Comparison of ENCODE assay signal across 8 cellular contexts in the genomic region with DNA sequence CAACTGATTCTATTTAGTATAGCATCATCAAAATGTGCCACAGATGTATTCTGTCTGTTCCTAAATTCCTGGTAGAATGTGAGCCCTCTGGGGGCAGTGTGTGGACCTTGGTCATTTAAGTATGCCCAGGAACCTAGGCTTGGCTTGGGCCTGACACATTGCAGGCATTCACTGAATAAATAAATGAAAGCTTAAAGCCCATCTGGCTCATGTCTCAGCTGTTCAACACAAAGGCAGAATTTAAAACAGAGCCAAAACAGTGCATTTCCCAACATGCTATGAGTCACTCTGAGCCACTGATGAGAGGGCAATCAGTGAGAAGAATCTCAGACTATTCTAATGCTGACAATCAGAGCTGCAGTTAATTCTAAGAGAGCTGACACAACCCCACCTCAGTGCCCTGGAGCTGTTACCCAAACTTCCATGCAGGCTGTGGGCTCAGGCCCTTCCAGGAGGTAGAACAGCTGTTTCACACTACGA. TPM values are rescaled to one million over a fixed set of nuclear protein-coding genes. Genes with fewer than 3 reads are reported as not detected.
DNase-seq lines count a peak whose midpoint lies in the region; ATAC-seq and TF ChIP-seq lines count a peak whose summit lies in the region.

No MANE protein-coding gene starts in this region.

- H2AFZ ChIP-seq in smooth muscle cell (ENCODE audit: low read depth), result no peak overlapping the region

- H3K4me3 Mint-ChIP-seq in activated naive CD4-positive, alpha-beta T cell treated with anti-CD3 and anti-CD28 coated beads for 36 hours, result no peak overlapping the region

- H3F3A ChIP-seq in smooth muscle cell (ENCODE audit: low read depth), result peaks cover 20% of the 10 kb centered on the region

- H3K27me3 ChIP-seq in adrenal gland (no peaks in the 10 kb centered on the region), right atrium auricular region (no peaks in the 10 kb centered on the region), smooth muscle cell (ENCODE audit: low read depth) (no peaks in the 10 kb centered on the region), testis (no peaks in the 10 kb centered on the region)

- peaks cover 96% of the 10 kb centered on the region for H4K20me1 ChIP-seq in smooth muscle cell (ENCODE audit: low read depth)

- H3K27ac Mint-ChIP-seq in activated naive CD4-positive, alpha-beta T cell treated with anti-CD3 and anti-CD28 coated beads for 36 hours, result no peak overlapping the region

- intact Hi-C loops in activated naive CD4-positive, alpha-beta T cell treated with anti-CD3 and anti-CD28 coated beads for 36 hours (cut with micrococcal nuclease), result no loop called here
- intact Hi-C loops in adrenal gland (cut with DNase I) (no loop called here), testis (cut with DNase I; ENCODE audit: low total_unique reads) (no loop called here)

- H3K4me3 ChIP-seq in adrenal gland (no peak overlapping the region), right atrium auricular region (no peak overlapping the region), smooth muscle cell (no peak overlapping the region), testis (no peak overlapping the region)

- CTCF ChIA-PET in activated naive CD4-positive, alpha-beta T cell treated with anti-CD3 and anti-CD28 coated beads for 36 hours (lab: Charles Lee), result interaction anchor here (1.9 kb wide), 1 partner anchor 45 kb away, joined by 5 read pairs; no protein-coding TSS in a partner anchor

- peaks cover 76% of the 10 kb centered on the region for H3K79me2 ChIP-seq in smooth muscle cell (ENCODE audit: low read depth)

- H3K9me3 Mint-ChIP-seq in activated naive CD4-positive, alpha-beta T cell treated with anti-CD3 and anti-CD28 coated beads for 36 hours, result no peaks in the 10 kb centered on the region

- ATAC-seq in GM21717 (IDR thresholded peaks at IDR 0.05; ENCODE audit: unreplicated experiment), result no peak

- peak overlapping the region; percentile 16 for H3K9ac ChIP-seq in smooth muscle cell (ENCODE audit: low read depth)

- H3K27me3 Mint-ChIP-seq in activated naive CD4-positive, alpha-beta T cell treated with anti-CD3 and anti-CD28 coated beads for 36 hours (ENCODE audit: low read depth), result no peaks in the 10 kb centered on the region

- H3K4me2 ChIP-seq in smooth muscle cell, result peak overlapping the region; percentile 32

- H3K9me3 ChIP-seq in adrenal gland (replicated peaks in 1 of 3) (no peaks in the 10 kb centered on the region), right atrium auricular region (no peaks in the 10 kb centered on the region), smooth muscle cell (replicated peaks; ENCODE audit: low read depth) (no peaks in the 10 kb centered on the region), testis (no peaks in the 10 kb centered on the region)

- DNase-seq in activated naive CD4-positive, alpha-beta T cell treated with anti-CD3 and anti-CD28 coated beads for 36 hours, result peak; percentile 8
- no peak for DNase-seq in activated naive CD4-positive, alpha-beta T cell treated with Interleukin-2 at 50 U/mL for 16 hours
- DNase-seq in adrenal gland, result peak in 6 of 7 donors; percentile 66 to 85 (median 74)
- DNase-seq in right atrium auricular region (ENCODE audit: low spot score), result peak; percentile 76
- no peak for DNase-seq in smooth muscle cell (lab: John Stamatoyannopoulos, UW; ENCODE audit: unreplicated experiment)
- no peak for DNase-seq in NAMALWA (ENCODE audit: low spot score)
- no peak for DNase-seq in testis

- TF ChIP-seq CTCF in adrenal gland (IDR thresholded peaks at IDR 0.05) (no peak), right atrium auricular region (IDR thresholded peaks at IDR 0.05) (no peak), smooth muscle cell (IDR thresholded peaks at IDR 0.05; ENCODE audit: borderline replicate concordance, insufficient read depth, poor library complexity, severe bottlenecking) (no peak), testis (IDR thresholded peaks at IDR 0.05) (no peak)

- H3K36me3 ChIP-seq in adrenal gland (replicated peaks in 1 of 2) (no peaks in the 10 kb centered on the region), right atrium auricular region (no peaks in the 10 kb centered on the region), smooth muscle cell (ENCODE audit: low read depth) (no peaks in the 10 kb centered on the region), testis (ENCODE audit: low read depth, missing control alignments) (no peaks in the 10 kb centered on the region)

- H3K27ac ChIP-seq in adrenal gland (peak overlapping the region; percentile 84 to 95 (median 86)), right atrium auricular region (peak overlapping the region; percentile 64 to 86), smooth muscle cell (ENCODE audit: low read depth) (peak overlapping the region; percentile 84), testis (peak overlapping the region in 1 of 2 donors; percentile 16)

- H3K4me1 Mint-ChIP-seq in activated naive CD4-positive, alpha-beta T cell treated with anti-CD3 and anti-CD28 coated beads for 36 hours (ENCODE audit: low read depth), result peaks cover 22% of the 10 kb centered on the region

- TF ChIP-seq POLR2A in adrenal gland (IDR thresholded peaks at IDR 0.05), result peak; percentile 8 to 50
- TF ChIP-seq POLR2A in testis (IDR thresholded peaks at IDR 0.05), result no peak

- peaks cover 7% of the 10 kb centered on the region for H3K36me3 Mint-ChIP-seq in activated naive CD4-positive, alpha-beta T cell treated with anti-CD3 and anti-CD28 coated beads for 36 hours (ENCODE audit: low read depth)

- WGBS in adrenal gland, 4 donors, result 31 to 50% (median 41%) methylated on average over 1 of the region's 1 CpG
- WGBS in smooth muscle cell (ENCODE audit: low lambda C conversion rate), result 8% methylated on average over 1 of the region's 1 CpG
- whole genome bisulfite sequencing in testis, 2 donors, result 50 to 86% methylated on average over 1 of the region's 1 CpG

- peaks cover 31 to 44% of the 10 kb centered on the region in 2 donors for H3K4me1 ChIP-seq in adrenal gland (replicated peaks in 1 of 2)
- peaks cover 0 to 62% of the 10 kb centered on the region in 2 donors for H3K4me1 ChIP-seq in right atrium auricular region
- H3K4me1 ChIP-seq in smooth muscle cell (ENCODE audit: low read depth), result peaks cover 26% of the 10 kb centered on the region
- no peaks in the 10 kb centered on the region for H3K4me1 ChIP-seq in testis

RNA-seq across cellular contexts. Expression of a gene that starts 8.1 kb away (rescaled TPM):
- 10 to 100 TPM; 87.4 to 87.8 TPM for total RNA-seq in activated naive CD4-positive, alpha-beta T cell treated with anti-CD3 and anti-CD28 coated beads for 36 hours
- total RNA-seq in adrenal gland (100 to 1,000 TPM in 1 of 8 donors, 10 to 100 TPM in 7; 22.0 to 104 (median 44.0) TPM), right atrium auricular region (10 to 100 TPM in 1 of 2 donors, 1 to 10 TPM in 1; 9.8 to 20.7 TPM), smooth muscle cell (28.3 and 36.5 TPM in 2 replicates), testis (100 to 1,000 TPM; 111 to 157 TPM)
- polyA plus RNA-seq in adrenal gland (100 to 1,000 TPM in 2 of 3 donors, 10 to 100 TPM in 1; 18.4 to 851 (median 249) TPM), smooth muscle cell (42.8 and 58.2 TPM in 2 replicates), testis (ENCODE audit: insufficient read depth, low read depth, low replicate concordance) (81.3 TPM)

RNA-seq across cellular contexts. Expression of a gene that starts 29.5 kb away (rescaled TPM):
- 100 to 1,000 TPM; 142 to 147 TPM for total RNA-seq in activated naive CD4-positive, alpha-beta T cell treated with anti-CD3 and anti-CD28 coated beads for 36 hours
- total RNA-seq in adrenal gland (100 to 1,000 TPM in 5 of 8 donors, 10 to 100 TPM in 3; 71.4 to 180 (median 109) TPM), right atrium auricular region (10 to 100 TPM; 40.9 to 45.5 TPM), smooth muscle cell (77.2 and 90.0 TPM in 2 replicates), testis (100 to 1,000 TPM; 193 to 197 TPM)
- polyA plus RNA-seq in adrenal gland (100 to 1,000 TPM in 2 of 3 donors, 10 to 100 TPM in 1; 47.0 to 145 (median 124) TPM), smooth muscle cell (72.5 and 80.4 TPM in 2 replicates), testis (ENCODE audit: insufficient read depth, low read depth, low replicate concordance) (99.1 TPM)

RNA-seq across cellular contexts. Expression of a gene that starts 36.7 kb away (rescaled TPM):
- total RNA-seq in activated naive CD4-positive, alpha-beta T cell treated with anti-CD3 and anti-CD28 coated beads for 36 hours, result 1 to 10 TPM in 1 of 2 experiments, under 1 TPM in 1; 0.37 to 1.3 TPM
- 10 to 100 TPM in 6 of 8 donors, 1 to 10 TPM in 2; 8.2 to 49.1 (median 13.5) TPM for total RNA-seq in adrenal gland
- 10 to 100 TPM in 2 of 3 donors, 1 to 10 TPM in 1; 2.3 to 38.5 (median 10.7) TPM for polyA plus RNA-seq in adrenal gland
- total RNA-seq in right atrium auricular region, result 1 to 10 TPM; 1.6 to 2.6 TPM
- 0.58 and 1.5 TPM in 2 replicates for total RNA-seq in smooth muscle cell
- polyA plus RNA-seq in smooth muscle cell, result 1.4 and 3.5 TPM in 2 replicates
- total RNA-seq in testis, result 10 to 100 TPM; 10.7 to 18.7 TPM
- polyA plus RNA-seq in testis (ENCODE audit: insufficient read depth, low read depth, low replicate concordance), result 10.4 TPM

RNA-seq across cellular contexts. Expression of a gene that starts 45.7 kb away (rescaled TPM):
- 100 to 1,000 TPM; 110 TPM for total RNA-seq in activated naive CD4-positive, alpha-beta T cell treated with anti-CD3 and anti-CD28 coated beads for 36 hours
- total RNA-seq in adrenal gland (100 to 1,000 TPM in 7 of 8 donors, 10 to 100 TPM in 1; 67.6 to 265 (median 144) TPM), right atrium auricular region (10 to 100 TPM; 49.6 to 63.8 TPM), smooth muscle cell (211 and 224 TPM in 2 replicates), testis (100 to 1,000 TPM; 122 to 128 TPM)
- polyA plus RNA-seq in adrenal gland (100 to 1,000 TPM; 105 to 125 (median 113) TPM), smooth muscle cell (611 and 662 TPM in 2 replicates), testis (ENCODE audit: insufficient read depth, low read depth, low replicate concordance) (140 TPM)

RNA-seq across cellular contexts. Expression of a gene that starts 48.9 kb away (rescaled TPM):
- 10 to 100 TPM; 41.2 to 42.2 TPM for total RNA-seq in activated naive CD4-positive, alpha-beta T cell treated with anti-CD3 and anti-CD28 coated beads for 36 hours
- 10 to 100 TPM; 19.0 to 63.2 (median 38.9) TPM for total RNA-seq in adrenal gland
- polyA plus RNA-seq in adrenal gland, result 100 to 1,000 TPM in 2 of 3 donors, 1 to 10 TPM in 1; 6.5 to 246 (median 131) TPM
- total RNA-seq in right atrium auricular region, result 10 to 100 TPM; 45.8 to 56.0 TPM
- total RNA-seq in smooth muscle cell, result 172 and 235 TPM in 2 replicates
- polyA plus RNA-seq in smooth muscle cell, result 511 and 635 TPM in 2 replicates
- total RNA-seq in testis, result 100 to 1,000 TPM in 1 of 2 donors, 10 to 100 TPM in 1; 90.5 to 118 TPM
- polyA plus RNA-seq in testis (ENCODE audit: insufficient read depth, low read depth, low replicate concordance), result 72.2 TPM

Comparison
In these comparisons a context has a peak if more than half of its experiments do, and no peak if none do; other contexts are left out.
1. DNase-seq: peak in activated naive CD4-positive, alpha-beta T cell treated with anti-CD3 and anti-CD28 coated beads for 36 hours (single experiment), adrenal gland (6 of 7) and right atrium auricular region (single experiment); none in activated naive CD4-positive, alpha-beta T cell treated with Interleukin-2 at 50 U/mL for 16 hours (single experiment), smooth muscle cell (single experiment), NAMALWA (single experiment) and testis (single experiment).